In the genomic region with DNA sequence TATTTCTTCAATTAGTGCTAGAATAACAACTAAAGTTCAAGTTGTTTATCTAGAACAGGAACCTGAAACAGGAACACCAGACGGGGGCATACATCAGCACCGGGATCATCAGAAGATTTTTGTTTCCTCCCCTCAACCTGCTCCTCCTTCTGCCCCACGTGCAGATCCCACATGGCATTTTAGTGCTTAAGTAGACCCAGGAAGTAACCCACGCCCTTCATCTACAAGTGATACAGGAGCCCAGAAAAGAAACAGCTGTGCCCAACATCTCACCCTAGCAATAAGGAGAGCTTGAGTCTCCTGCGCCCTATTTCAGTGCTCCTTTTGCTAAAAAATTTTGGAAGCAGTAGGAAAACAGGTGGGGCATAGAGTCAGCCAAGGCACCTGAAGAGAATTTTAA, we compare ENCODE assay signal across 22 cellular contexts.
"Had no signal": no experiment of that assay in that cellular context is flagged by ENCODE, and none has a peak within 500 bp of the region (broad histone marks: within the 10 kb centered on the region; RNA-seq: fewer than 3 reads in every experiment).

No MANE protein-coding gene starts in this region.

- H3K4me3 ChIP-seq: esophagus squamous epithelium, gastroesophageal sphincter, left ventricle myocardium inferior, prostate gland, right lobe of liver, testis, tibial nerve, upper lobe of right lung, vagina had no signal

- H3K9ac ChIP-seq: parathyroid adenoma had no signal

- H3K9me3 ChIP-seq: esophagus squamous epithelium, gastroesophageal sphincter, left ventricle myocardium inferior, prostate gland, right lobe of liver, testis, tibial nerve, upper lobe of right lung, vagina had no signal

- H3K27ac ChIP-seq: esophagus squamous epithelium, left ventricle myocardium inferior, parathyroid adenoma, prostate gland, right lobe of liver, testis, tibial nerve, upper lobe of right lung, vagina had no signal

- H2AFZ ChIP-seq: parathyroid adenoma had no signal

- ATAC-seq: effector memory CD8-positive, alpha-beta T cell; gastroesophageal sphincter; left cardiac atrium; right lobe of liver; stimulated activated effector memory CD8-positive, alpha-beta T cell treated with anti-CD3 and anti-CD28 coated beads, Interleukin-12 subunit alpha, Interleukin-12 subunit beta, amount 100 ng/mL, for 72 hours; stimulated activated naive CD8-positive, alpha-beta T cell treated with anti-CD3 and anti-CD28 coated beads, Interleukin-15, Interleukin-2, amounts not matched to agents 100 U/mL and 50 U/mL, for 24 hours; upper lobe of right lung had no signal

- H3K27me3 ChIP-seq: right lobe of liver, testis, vagina had no signal

- H3K4me1 ChIP-seq: parathyroid adenoma, prostate gland, testis, upper lobe of right lung had no signal

- DNase-seq: effector memory CD8-positive, alpha-beta T cell; esophagus squamous epithelium; foreskin fibroblast; glutamatergic neuron; kidney; left cardiac atrium; left ventricle myocardium inferior; mesendoderm; naive B cell; retina; right lobe of liver; stimulated activated CD4-positive, alpha-beta T cell treated with anti-CD3 and anti-CD28 coated beads, Interleukin-4, amount 100 ng/mL, for 1 hour; stimulated activated CD8-positive, alpha-beta memory T cell treated with anti-CD3 and anti-CD28 coated beads, Interleukin-4, amount 100 ng/mL, for 48 hours; stimulated activated naive CD8-positive, alpha-beta T cell treated with anti-CD3 and anti-CD28 coated beads, Interleukin-15, Interleukin-2, amounts not matched to agents 100 U/mL and 50 U/mL, for 24 hours; testis; upper lobe of right lung had no signal

- H3K36me3 ChIP-seq: esophagus squamous epithelium, gastroesophageal sphincter, left ventricle myocardium inferior, prostate gland, right lobe of liver, tibial nerve, upper lobe of right lung, vagina had no signal

- H3K79me2 ChIP-seq: parathyroid adenoma had no signal
